ENCODE assay signal across 23 cellular contexts in the genomic region with DNA sequence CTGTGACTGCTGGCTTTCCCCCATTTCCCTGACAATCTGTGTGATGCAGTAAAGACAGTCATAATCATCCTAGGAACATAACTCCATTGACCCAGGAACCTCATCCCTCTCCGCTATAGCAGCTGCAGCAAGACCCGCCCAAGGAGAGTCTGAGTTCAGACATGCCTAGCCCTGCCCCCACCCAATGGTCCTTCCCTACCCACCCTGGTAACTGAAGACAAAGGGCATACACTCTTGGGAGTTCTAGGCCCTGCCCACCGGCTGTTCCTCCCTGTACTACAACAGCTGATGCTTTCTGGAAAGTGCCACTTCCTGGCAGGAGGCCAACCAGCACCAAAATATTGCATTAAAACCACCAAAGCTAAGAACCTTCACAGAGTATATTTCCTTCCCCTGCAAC.
"Had no signal": no experiment of that assay in that cellular context is flagged by ENCODE, and none has a peak within 500 bp of the region (broad histone marks: within the 10 kb centered on the region; RNA-seq: fewer than 3 reads in every experiment).

No MANE protein-coding gene starts in this region.

- H3K9me3 ChIP-seq: colonic mucosa, neutrophil, pancreas, thyroid gland, vagina had no signal

- FAIRE-seq: endothelial cell of umbilical vein, keratinocyte, pancreas had no signal

- DNase-seq: colonic mucosa; effector memory CD4-positive, alpha-beta T cell; foreskin keratinocyte; heart right ventricle; mesenchymal stem cell; midbrain; natural killer cell; pancreas; stimulated activated CD4-positive, alpha-beta T cell treated with anti-CD3 and anti-CD28 coated beads, Interleukin-2, amount 100 ng/mL, for 24 hours; stimulated activated CD4-positive, alpha-beta T cell treated with anti-CD3 and anti-CD28 coated beads, Interleukin-4, amount 100 ng/mL, for 24 hours; stimulated activated naive CD4-positive, alpha-beta T cell treated with Interleukin-2 at 50 U/mL for 16 hours; stomach; thyroid gland; trophoblast cell had no signal

- H3K4me1 ChIP-seq: colonic mucosa, esophagus muscularis mucosa, foreskin keratinocyte, gastroesophageal sphincter, heart right ventricle, pancreas, stomach, thyroid gland, vagina had no signal

- H3K4me3 ChIP-seq: colonic mucosa, esophagus muscularis mucosa, gastroesophageal sphincter, heart right ventricle, pancreas, stomach, thyroid gland, vagina had no signal

- H3K36me3 ChIP-seq: colonic mucosa, esophagus muscularis mucosa, gastroesophageal sphincter, heart right ventricle, neutrophil, pancreas, stomach, thyroid gland, vagina had no signal

- H3K27ac ChIP-seq: colonic mucosa, esophagus muscularis mucosa, foreskin keratinocyte, gastroesophageal sphincter, heart right ventricle, neutrophil, pancreas, stomach, thyroid gland, vagina had no signal

- H3K27me3 ChIP-seq: colonic mucosa, esophagus muscularis mucosa, foreskin keratinocyte, gastroesophageal sphincter, heart right ventricle, neutrophil, pancreas, stomach, thyroid gland, vagina had no signal

- ATAC-seq: foreskin keratinocyte; gastroesophageal sphincter; heart right ventricle; left lobe of liver; natural killer cell; pancreas; sciatic nerve; stimulated activated effector memory CD8-positive, alpha-beta T cell treated with anti-CD3 and anti-CD28 coated beads, Interleukin-12 subunit alpha, Interleukin-12 subunit beta, amount 100 ng/mL, for 72 hours had no signal
